Comparison of ENCODE assay signal across 29 cellular contexts in the genomic region with DNA sequence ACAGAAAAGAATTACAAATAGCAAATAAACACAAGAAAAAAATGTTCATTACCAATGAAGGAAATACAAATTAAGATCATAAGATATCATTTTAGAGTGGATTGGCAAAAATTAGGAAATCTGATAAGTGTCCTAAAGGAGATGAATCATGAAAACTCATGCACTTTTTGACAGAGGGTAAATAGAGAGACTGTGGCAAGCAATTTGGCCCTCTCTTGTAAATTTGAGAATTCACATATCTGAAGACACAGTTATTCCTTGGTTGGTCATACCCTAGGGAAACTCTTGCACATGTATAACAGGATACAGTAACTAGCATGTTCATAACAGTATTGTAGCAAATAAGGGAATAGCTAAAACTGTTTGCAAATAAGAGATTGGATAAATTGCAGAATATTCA.
"Had no signal": no experiment of that assay in that cellular context is flagged by ENCODE, and none has a peak within 500 bp of the region (broad histone marks: within the 10 kb centered on the region; RNA-seq: fewer than 3 reads in every experiment).

No MANE protein-coding gene starts in this region.

- H3K4me3 ChIP-seq: ascending aorta, cardiac muscle cell had no signal

- H3K9me3 ChIP-seq: ascending aorta had no signal

- ATAC-seq: activated CD8-positive, alpha-beta memory T cell treated with anti-CD3 and anti-CD28 coated beads, Interleukin-2, amount 10 ng/mL, durations not matched to agents 7 days and 5 days; activated CD8-positive, alpha-beta T cell treated with anti-CD3 and anti-CD28 coated beads, Interleukin-2, amount 10 ng/mL, durations not matched to agents 7 days and 5 days; activated naive CD8-positive, alpha-beta T cell treated with anti-CD3 and anti-CD28 coated beads, Interleukin-2, amount 50 U/mL, for 24 hours had no signal

- DNase-seq: activated B cell treated with CpG ODN at 0.5 μM for 24 hours; activated CD4-positive, alpha-beta memory T cell treated with anti-CD3 and anti-CD28 coated beads, Interleukin-2, amount 10 ng/mL, durations not matched to agents 7 days and 5 days; activated CD4-positive, alpha-beta T cell treated with anti-CD3 and anti-CD28 coated beads for 4 hours; activated CD4-positive, alpha-beta T cell treated with anti-CD3 and anti-CD28 coated beads, Interleukin-2, amount 10 ng/mL, durations not matched to agents 24 days and 14 days; activated CD4-positive, alpha-beta T cell treated with anti-CD3 and anti-CD28 coated beads, Interleukin-2, amount 50 U/mL, for 1 hour; activated CD4-positive, alpha-beta T cell treated with anti-CD3 and anti-CD28 coated beads, Interleukin-2, amount 50 U/mL, for 4 hours; activated CD4-positive, CD25-positive, alpha-beta regulatory T cell treated with anti-CD3 and anti-CD28 coated beads, Interleukin-2, amount 50 U/mL, for 72 hours; activated CD8-positive, alpha-beta memory T cell treated with anti-CD3 and anti-CD28 coated beads for 24 hours; activated CD8-positive, alpha-beta memory T cell treated with anti-CD3 and anti-CD28 coated beads, Interleukin-2, amount 10 ng/mL, durations not matched to agents 7 days and 5 days; activated CD8-positive, alpha-beta memory T cell treated with anti-CD3 and anti-CD28 coated beads, Interleukin-2, amount 50 U/mL, for 48 hours; activated CD8-positive, alpha-beta T cell treated with anti-CD3 and anti-CD28 coated beads, Interleukin-2, amount 10 ng/mL, durations not matched to agents 7 days and 5 days; activated effector memory CD4-positive, alpha-beta T cell treated with Interleukin-2 at 50 U/mL for 16 hours; activated gamma-delta T cell; activated naive CD4-positive, alpha-beta T cell treated with anti-CD3 and anti-CD28 coated beads, Interleukin-2, amount 10 ng/mL, durations not matched to agents 7 days and 5 days; activated naive CD4-positive, alpha-beta T cell treated with Interleukin-2 at 50 U/mL for 16 hours; activated naive CD8-positive, alpha-beta T cell treated with anti-CD3 and anti-CD28 coated beads, Interleukin-2, amount 10 ng/mL, durations not matched to agents 7 days and 5 days; activated naive CD8-positive, alpha-beta T cell treated with anti-CD3 and anti-CD28 coated beads, Interleukin-2, amount 50 U/mL, for 24 hours; activated T-cell treated with anti-CD3 and anti-CD28 coated beads, Interleukin-2, amount 50 U/mL, for 24 hours; activated T-cell treated with anti-CD3 and anti-CD28 coated beads, Interleukin-2, amount 50 U/mL, for 48 hours; amygdala; anterior cingulate cortex; cerebellar nuclear complex; T-helper 1 cell; T-helper 2 cell; T-helper 9 cell had no signal

- H3K27ac ChIP-seq: ascending aorta, cardiac muscle cell, VCaP had no signal

- H3K27me3 ChIP-seq: ascending aorta, cardiac muscle cell had no signal

- FAIRE-seq: bronchial epithelial cell had no signal

- H3K4me1 ChIP-seq: ascending aorta had no signal

- H3K36me3 ChIP-seq: ascending aorta, cardiac muscle cell had no signal
